In genomic region chr3:63791974-63792373, GRCh38 we compare ENCODE assay signal across 12 cellular contexts. TPM values are rescaled to one million over a fixed set of nuclear protein-coding genes. Genes with fewer than 3 reads are reported as not detected.
A peak's percentile ranks its signal among the peaks of the same experiment; 100 is the strongest.
DNase-seq lines count a peak whose midpoint lies in the region; ATAC-seq, FAIRE-seq and TF ChIP-seq lines count a peak whose summit lies in the region.
"Had no signal": no experiment of that assay in that cellular context is flagged by ENCODE, and none has a peak within 500 bp of the region (broad histone marks: within the 10 kb centered on the region; RNA-seq: fewer than 3 reads in every experiment).

No MANE protein-coding gene starts in this region.

- intact Hi-C loops in left colon (cut with DNase I, micrococcal nuclease), result no loop called here

- H3K4me1 Mint-ChIP-seq in astrocyte (ENCODE audit: low read depth, unreplicated experiment), result peaks cover 3% of the 10 kb centered on the region
- H3K4me1 Mint-ChIP-seq: activated naive CD8-positive, alpha-beta T cell treated with anti-CD3 and anti-CD28 coated beads, Interleukin-2, amount 10 ng/mL, durations not matched to agents 7 days and 5 days had no signal

- no peaks in the 10 kb centered on the region for H3K36me3 ChIP-seq in astrocyte (ENCODE audit: insufficient read depth, low read length)

- no peaks in the 10 kb centered on the region for H3K9me3 Mint-ChIP-seq in astrocyte (ENCODE audit: unreplicated experiment)
- H3K9me3 Mint-ChIP-seq: activated naive CD8-positive, alpha-beta T cell treated with anti-CD3 and anti-CD28 coated beads, Interleukin-2, amount 10 ng/mL, durations not matched to agents 7 days and 5 days had no signal

- TF ChIP-seq CTCF in astrocyte (IDR thresholded peaks at IDR 0.05; ENCODE audit: insufficient read depth, low read depth, low read length), result peak; percentile 46

- H2AFZ ChIP-seq in astrocyte (ENCODE audit: low read depth, low read length), result no peak overlapping the region

- no peak overlapping the region for H3K27ac Mint-ChIP-seq in astrocyte (ENCODE audit: unreplicated experiment)
- H3K27ac Mint-ChIP-seq: activated naive CD8-positive, alpha-beta T cell treated with anti-CD3 and anti-CD28 coated beads, Interleukin-2, amount 10 ng/mL, durations not matched to agents 7 days and 5 days had no signal

- H3K27me3 ChIP-seq in astrocyte (ENCODE audit: insufficient read depth, low read length), result no peaks in the 10 kb centered on the region

- no peaks in the 10 kb centered on the region for H3K27me3 Mint-ChIP-seq in astrocyte (ENCODE audit: low read depth, unreplicated experiment)
- H3K27me3 Mint-ChIP-seq: activated naive CD8-positive, alpha-beta T cell treated with anti-CD3 and anti-CD28 coated beads, Interleukin-2, amount 10 ng/mL, durations not matched to agents 7 days and 5 days had no signal

- no peak overlapping the region for H3K4me3 Mint-ChIP-seq in astrocyte (ENCODE audit: unreplicated experiment)
- H3K4me3 Mint-ChIP-seq: activated naive CD8-positive, alpha-beta T cell treated with anti-CD3 and anti-CD28 coated beads, Interleukin-2, amount 10 ng/mL, durations not matched to agents 7 days and 5 days had no signal

- H3K27ac ChIP-seq in astrocyte (ENCODE audit: low read depth, low read length), result no peak overlapping the region
- H3K27ac ChIP-seq: SK-N-MC had no signal

- H3K79me2 ChIP-seq in astrocyte (ENCODE audit: insufficient read depth, low read length), result no peaks in the 10 kb centered on the region

- H3K9ac ChIP-seq in astrocyte (ENCODE audit: low read length), result no peak overlapping the region

- no peak overlapping the region for H3K4me3 ChIP-seq in astrocyte (ENCODE audit: insufficient read depth, low read depth, low read length)
- H3K4me3 ChIP-seq: SK-N-MC had no signal

- H3K4me2 ChIP-seq in astrocyte (ENCODE audit: low read length), result no peak overlapping the region

- ATAC-seq in left colon, result peak; percentile 47
- no peak for ATAC-seq in HG02970 (IDR thresholded peaks at IDR 0.05; ENCODE audit: low FRiP score, unreplicated experiment)
- ATAC-seq: left ventricle myocardium superior had no signal

- peak; percentile 26 for FAIRE-seq in astrocyte (lab: Jason Lieb, UNC)
- FAIRE-seq: GM18507 had no signal

- no peaks in the 10 kb centered on the region for H3K9me3 ChIP-seq in astrocyte (ENCODE audit: insufficient read depth, low read depth, low read length)

- DNase-seq in AML-193 (lab: John Stamatoyannopoulos, UW) (peak; percentile 8 to 18), HPDE6-E6E7 (ENCODE audit: extremely low spot score) (peak; percentile 6), astrocyte (ENCODE audit: low read depth) (peak; percentile 39), left colon (no peak), NCI-H510A treated with DMSO at 0.1 percent for 48 hours (lab: John Stamatoyannopoulos, UW) (no peak), NCI-H526 treated with DMSO at 0.1 percent for 48 hours (lab: John Stamatoyannopoulos, UW) (no peak)
- no peak for DNase-seq in activated CD4-positive, CD25-positive, alpha-beta regulatory T cell treated with anti-CD3 and anti-CD28 coated beads, Interleukin-2, amount 50 U/mL, for 72 hours
- DNase-seq: activated naive CD8-positive, alpha-beta T cell treated with anti-CD3 and anti-CD28 coated beads, Interleukin-2, amount 10 ng/mL, durations not matched to agents 7 days and 5 days; left ventricle myocardium superior had no signal

- no peaks in the 10 kb centered on the region for H4K20me1 ChIP-seq in astrocyte (ENCODE audit: insufficient read depth, low read length)

- peaks cover 5% of the 10 kb centered on the region for H3K4me1 ChIP-seq in astrocyte (ENCODE audit: insufficient read depth, low read length)

- H3K36me3 Mint-ChIP-seq in astrocyte (ENCODE audit: low read depth, unreplicated experiment), result no peaks in the 10 kb centered on the region
- H3K36me3 Mint-ChIP-seq: activated naive CD8-positive, alpha-beta T cell treated with anti-CD3 and anti-CD28 coated beads, Interleukin-2, amount 10 ng/mL, durations not matched to agents 7 days and 5 days had no signal

RNA-seq across cellular contexts. Expression of gene C3orf49, which starts 27.1 kb away (rescaled TPM):
- total RNA-seq in astrocyte (not detected in 2 replicates), left colon (not detected)
- total RNA-seq: activated naive CD8-positive, alpha-beta T cell treated with anti-CD3 and anti-CD28 coated beads, Interleukin-2, amount 10 ng/mL, durations not matched to agents 7 days and 5 days; left ventricle myocardium superior had no signal

Comparison
In these comparisons a context has a peak if more than half of its experiments do, and no peak if none do; other contexts are left out.
1. DNase-seq: peak in AML-193 (2 of 2), HPDE6-E6E7 (single experiment) and astrocyte (single experiment); none in left colon (0 of 2), NCI-H510A treated with DMSO at 0.1 percent for 48 hours (single experiment), NCI-H526 treated with DMSO at 0.1 percent for 48 hours (single experiment) and activated CD4-positive, CD25-positive, alpha-beta regulatory T cell treated with anti-CD3 and anti-CD28 coated beads, Interleukin-2, amount 50 U/mL, for 72 hours (single experiment).